Comparison of ENCODE assay signal across 1 cellular context in the genomic region with DNA sequence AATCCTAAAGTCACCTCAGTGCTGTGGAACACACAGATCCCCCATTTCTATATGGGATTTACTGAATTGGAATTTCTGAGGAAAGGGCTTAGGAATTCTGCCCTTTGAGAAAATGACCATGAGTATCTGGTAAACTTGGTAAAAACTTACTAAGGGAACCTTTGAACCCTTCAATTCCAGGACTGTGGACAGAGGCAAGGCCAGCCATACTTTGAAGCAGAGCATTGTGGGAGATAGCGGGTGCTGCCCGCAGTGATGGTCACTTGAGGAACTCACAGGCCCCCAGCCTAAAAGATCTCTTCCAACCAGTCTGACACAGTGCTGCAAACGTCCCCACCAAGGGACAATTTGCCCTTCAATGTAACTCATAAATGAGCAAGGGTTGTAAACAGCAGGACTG.
TF ChIP-seq lines count a peak whose summit lies in the region.

No MANE protein-coding gene starts in this region.

TF ChIP-seq in SK-N-SH treated with all-trans-retinoic acid at 6 μM for 48 hours, 23 proteins besides CTCF, POLR2A, EP300 and RAD21 (continued from another document):
- TF ChIP-seq, protein P1, sequence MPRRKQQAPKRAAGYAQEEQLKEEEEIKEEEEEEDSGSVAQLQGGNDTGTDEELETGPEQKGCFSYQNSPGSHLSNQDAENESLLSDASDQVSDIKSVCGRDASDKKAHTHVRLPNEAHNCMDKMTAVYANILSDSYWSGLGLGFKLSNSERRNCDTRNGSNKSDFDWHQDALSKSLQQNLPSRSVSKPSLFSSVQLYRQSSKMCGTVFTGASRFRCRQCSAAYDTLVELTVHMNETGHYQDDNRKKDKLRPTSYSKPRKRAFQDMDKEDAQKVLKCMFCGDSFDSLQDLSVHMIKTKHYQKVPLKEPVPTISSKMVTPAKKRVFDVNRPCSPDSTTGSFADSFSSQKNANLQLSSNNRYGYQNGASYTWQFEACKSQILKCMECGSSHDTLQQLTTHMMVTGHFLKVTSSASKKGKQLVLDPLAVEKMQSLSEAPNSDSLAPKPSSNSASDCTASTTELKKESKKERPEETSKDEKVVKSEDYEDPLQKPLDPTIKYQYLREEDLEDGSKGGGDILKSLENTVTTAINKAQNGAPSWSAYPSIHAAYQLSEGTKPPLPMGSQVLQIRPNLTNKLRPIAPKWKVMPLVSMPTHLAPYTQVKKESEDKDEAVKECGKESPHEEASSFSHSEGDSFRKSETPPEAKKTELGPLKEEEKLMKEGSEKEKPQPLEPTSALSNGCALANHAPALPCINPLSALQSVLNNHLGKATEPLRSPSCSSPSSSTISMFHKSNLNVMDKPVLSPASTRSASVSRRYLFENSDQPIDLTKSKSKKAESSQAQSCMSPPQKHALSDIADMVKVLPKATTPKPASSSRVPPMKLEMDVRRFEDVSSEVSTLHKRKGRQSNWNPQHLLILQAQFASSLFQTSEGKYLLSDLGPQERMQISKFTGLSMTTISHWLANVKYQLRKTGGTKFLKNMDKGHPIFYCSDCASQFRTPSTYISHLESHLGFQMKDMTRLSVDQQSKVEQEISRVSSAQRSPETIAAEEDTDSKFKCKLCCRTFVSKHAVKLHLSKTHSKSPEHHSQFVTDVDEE (CRISPR knock-in tag; IDR thresholded peaks at IDR 0.05) = no peak
- TF ChIP-seq ARNTL (CRISPR knock-in tag; IDR thresholded peaks at IDR 0.05; ENCODE audit: borderline replicate concordance, low read depth) (no peak), ZNF8 (CRISPR knock-in tag; IDR thresholded peaks at IDR 0.05) (no peak), CSDC2 (CRISPR knock-in tag; IDR thresholded peaks at IDR 0.05) (no peak)
